In genomic region chr3:167830007-167830406, GRCh38 we compare ENCODE assay signal across 16 cellular contexts.
DNase-seq lines count a peak whose midpoint lies in the region; ATAC-seq and TF ChIP-seq lines count a peak whose summit lies in the region.
"Had no signal": no experiment of that assay in that cellular context is flagged by ENCODE, and none has a peak within 500 bp of the region (broad histone marks: within the 10 kb centered on the region; RNA-seq: fewer than 3 reads in every experiment).

No MANE protein-coding gene starts in this region.

- H3K27ac ChIP-seq in DOHH2 (ENCODE audit: low read depth, low read length) (peak overlapping the region; percentile 18), SU-DHL-6 (ENCODE audit: low read depth, low read length) (peak overlapping the region; percentile 83)
- H3K27ac ChIP-seq in naive thymus-derived CD4-positive, alpha-beta T cell (ENCODE audit: low read depth, low read length) = no peak overlapping the region
- H3K27ac ChIP-seq: upper lobe of right lung had no signal

- peaks cover 27% of the 10 kb centered on the region for H3K4me1 ChIP-seq in DOHH2 (ENCODE audit: control insufficient read depth, low read length)
- H3K4me1 ChIP-seq in naive thymus-derived CD4-positive, alpha-beta T cell (ENCODE audit: control insufficient read depth in 2 of 2, insufficient read depth in 2 of 2, low read length in 2 of 2) = no peaks in the 10 kb centered on the region
- H3K4me1 ChIP-seq: upper lobe of right lung had no signal

- H3K9me3 ChIP-seq in DOHH2 (ENCODE audit: control insufficient read depth, insufficient read depth, low read length) (no peaks in the 10 kb centered on the region), SU-DHL-6 (ENCODE audit: insufficient read depth, low read length) (no peaks in the 10 kb centered on the region)
- H3K9me3 ChIP-seq in naive thymus-derived CD4-positive, alpha-beta T cell (ENCODE audit: control insufficient read depth in 2 of 3, low read length in 3 of 3) = no peaks in the 10 kb centered on the region
- H3K9me3 ChIP-seq: upper lobe of right lung had no signal

- H3K27ac Mint-ChIP-seq in naive thymus-derived CD4-positive, alpha-beta T cell = no peak overlapping the region
- H3K27ac Mint-ChIP-seq: CD4-positive, CD25-positive, alpha-beta regulatory T cell; stimulated activated naive CD8-positive, alpha-beta T cell treated with anti-CD3 and anti-CD28 coated beads, Interleukin-15, amount 100 ng/mL, for 72 hours had no signal

- intact Hi-C loops in naive thymus-derived CD4-positive, alpha-beta T cell (cut with micrococcal nuclease) = no loop called here

- DNase-seq in globus pallidus (ENCODE audit: low spot score) = no peak
- DNase-seq in naive thymus-derived CD4-positive, alpha-beta T cell = no peak
- no peak for DNase-seq in DMS 273 (lab: John Stamatoyannopoulos, UW; ENCODE audit: unreplicated experiment)
- DNase-seq: CD4-positive, CD25-positive, alpha-beta regulatory T cell; head of caudate nucleus; left ventricle myocardium superior; NCI-H2107; nucleus accumbens; stimulated activated CD4-positive, alpha-beta T cell treated with anti-CD3 and anti-CD28 coated beads, Interleukin-15, amount 100 ng/mL, for 24 hours; stimulated activated naive CD8-positive, alpha-beta T cell treated with anti-CD3 and anti-CD28 coated beads, Interleukin-15, amount 100 ng/mL, for 72 hours; upper lobe of right lung had no signal

- H2AFZ ChIP-seq in SU-DHL-6 (ENCODE audit: low read depth, low read length, severe bottlenecking) = peak overlapping the region; percentile 80

- H3K27me3 ChIP-seq in DOHH2 (ENCODE audit: control insufficient read depth, low read length) = no peaks in the 10 kb centered on the region
- no peaks in the 10 kb centered on the region for H3K27me3 ChIP-seq in SU-DHL-6 (ENCODE audit: low read length)
- no peaks in the 10 kb centered on the region for H3K27me3 ChIP-seq in naive thymus-derived CD4-positive, alpha-beta T cell (ENCODE audit: control insufficient read depth in 2 of 2, insufficient read depth in 2 of 2, low read length in 2 of 2)
- H3K27me3 ChIP-seq: upper lobe of right lung had no signal

- no peaks in the 10 kb centered on the region for H3K4me1 Mint-ChIP-seq in naive thymus-derived CD4-positive, alpha-beta T cell
- H3K4me1 Mint-ChIP-seq: CD4-positive, CD25-positive, alpha-beta regulatory T cell; stimulated activated naive CD8-positive, alpha-beta T cell treated with anti-CD3 and anti-CD28 coated beads, Interleukin-15, amount 100 ng/mL, for 72 hours had no signal

- H4K20me1 ChIP-seq in DOHH2 (ENCODE audit: control insufficient read depth, insufficient read depth, low read depth, low read length) = no peaks in the 10 kb centered on the region
- no peaks in the 10 kb centered on the region for H4K20me1 ChIP-seq in SU-DHL-6 (ENCODE audit: low read depth, low read length)

- 0 out of 2 replicates have a peak, but pooled peaks cover 2% of the 10 kb centered on the region for H3F3A ChIP-seq in DOHH2 (ENCODE audit: control insufficient read depth, insufficient read depth)
- H3F3A ChIP-seq in SU-DHL-6 (ENCODE audit: insufficient read depth) = peaks cover 24% of the 10 kb centered on the region

- H3K9me2 ChIP-seq in DOHH2 (replicated peaks; ENCODE audit: control insufficient read depth, low read length) (no peaks in the 10 kb centered on the region), SU-DHL-6 (replicated peaks; ENCODE audit: insufficient read depth, low read length) (no peaks in the 10 kb centered on the region)

- peak overlapping the region; percentile 64 for H3K4me2 ChIP-seq in DOHH2 (ENCODE audit: low read length)
- peak overlapping the region; percentile 73 for H3K4me2 ChIP-seq in SU-DHL-6 (ENCODE audit: low read depth, low read length, poor library complexity, severe bottlenecking)

- H3K4me3 ChIP-seq in DOHH2 (ENCODE audit: low read length) (peak overlapping the region; percentile 44), SU-DHL-6 (ENCODE audit: insufficient read depth, low read length, poor library complexity, severe bottlenecking) (peak overlapping the region; percentile 29)
- H3K4me3 ChIP-seq in naive thymus-derived CD4-positive, alpha-beta T cell (ENCODE audit: low read length) = no peak overlapping the region
- H3K4me3 ChIP-seq: upper lobe of right lung had no signal

- POLR2A ChIA-PET in naive thymus-derived CD4-positive, alpha-beta T cell (lab: Charles Lee) = no interaction called here

- CTCF ChIA-PET in naive thymus-derived CD4-positive, alpha-beta T cell (lab: Charles Lee) = no interaction called here

- ATAC-seq in GM21360 (IDR thresholded peaks at IDR 0.05; ENCODE audit: unreplicated experiment) (peak; percentile 77), HG03060 (IDR thresholded peaks at IDR 0.05; ENCODE audit: low read depth, unreplicated experiment) (peak; percentile 76), HG03565 (IDR thresholded peaks at IDR 0.05; ENCODE audit: unreplicated experiment) (no peak)
- ATAC-seq in naive thymus-derived CD4-positive, alpha-beta T cell = no peak
- ATAC-seq: left ventricle myocardium superior; stimulated activated naive CD8-positive, alpha-beta T cell treated with anti-CD3 and anti-CD28 coated beads, Interleukin-15, amount 100 ng/mL, for 72 hours; upper lobe of right lung had no signal

- no peaks in the 10 kb centered on the region for H3K9me3 Mint-ChIP-seq in naive thymus-derived CD4-positive, alpha-beta T cell
- H3K9me3 Mint-ChIP-seq: stimulated activated naive CD8-positive, alpha-beta T cell treated with anti-CD3 and anti-CD28 coated beads, Interleukin-15, amount 100 ng/mL, for 72 hours had no signal

- H3K36me3 Mint-ChIP-seq in naive thymus-derived CD4-positive, alpha-beta T cell = no peaks in the 10 kb centered on the region
- H3K36me3 Mint-ChIP-seq: CD4-positive, CD25-positive, alpha-beta regulatory T cell had no signal

- peak overlapping the region; percentile 23 for H3K9ac ChIP-seq in SU-DHL-6 (ENCODE audit: low read length)

- TF ChIP-seq CTCF in DOHH2 (IDR thresholded peaks at IDR 0.05; ENCODE audit: low read depth, low read length, poor library complexity, severe bottlenecking) = no peak
- no peak for TF ChIP-seq CTCF in SU-DHL-6 (IDR thresholded peaks at IDR 0.05; ENCODE audit: insufficient read depth, low read length, poor library complexity, severe bottlenecking)

- no peak overlapping the region for H3K4me3 Mint-ChIP-seq in naive thymus-derived CD4-positive, alpha-beta T cell
- H3K4me3 Mint-ChIP-seq: CD4-positive, CD25-positive, alpha-beta regulatory T cell; stimulated activated naive CD8-positive, alpha-beta T cell treated with anti-CD3 and anti-CD28 coated beads, Interleukin-15, amount 100 ng/mL, for 72 hours had no signal

- H3K27me3 Mint-ChIP-seq in naive thymus-derived CD4-positive, alpha-beta T cell = peaks cover 0 to 12% (median 0%) of the 10 kb centered on the region in 5 donors
- H3K27me3 Mint-ChIP-seq: CD4-positive, CD25-positive, alpha-beta regulatory T cell; stimulated activated naive CD8-positive, alpha-beta T cell treated with anti-CD3 and anti-CD28 coated beads, Interleukin-15, amount 100 ng/mL, for 72 hours had no signal

- H3K79me2 ChIP-seq in DOHH2 (ENCODE audit: control insufficient read depth, low read length) = no peaks in the 10 kb centered on the region
- no peaks in the 10 kb centered on the region for H3K79me2 ChIP-seq in SU-DHL-6 (ENCODE audit: insufficient read depth, low read length)

- H3K36me3 ChIP-seq in DOHH2 (ENCODE audit: control insufficient read depth, low read length) (no peaks in the 10 kb centered on the region), SU-DHL-6 (ENCODE audit: low read length) (no peaks in the 10 kb centered on the region)
- H3K36me3 ChIP-seq in naive thymus-derived CD4-positive, alpha-beta T cell (ENCODE audit: control insufficient read depth in 2 of 3, insufficient read depth in 3 of 3, low read length in 3 of 3) = no peaks in the 10 kb centered on the region
- H3K36me3 ChIP-seq: upper lobe of right lung had no signal

Comparison
In these comparisons a context has a peak if more than half of its experiments do, and no peak if none do; other contexts are left out.
1. ATAC-seq: peak in GM21360 (single experiment) and HG03060 (single experiment); none in naive thymus-derived CD4-positive, alpha-beta T cell (single experiment) and HG03565 (single experiment).